ENCODE assay signal across 1 cellular context in the genomic region with DNA sequence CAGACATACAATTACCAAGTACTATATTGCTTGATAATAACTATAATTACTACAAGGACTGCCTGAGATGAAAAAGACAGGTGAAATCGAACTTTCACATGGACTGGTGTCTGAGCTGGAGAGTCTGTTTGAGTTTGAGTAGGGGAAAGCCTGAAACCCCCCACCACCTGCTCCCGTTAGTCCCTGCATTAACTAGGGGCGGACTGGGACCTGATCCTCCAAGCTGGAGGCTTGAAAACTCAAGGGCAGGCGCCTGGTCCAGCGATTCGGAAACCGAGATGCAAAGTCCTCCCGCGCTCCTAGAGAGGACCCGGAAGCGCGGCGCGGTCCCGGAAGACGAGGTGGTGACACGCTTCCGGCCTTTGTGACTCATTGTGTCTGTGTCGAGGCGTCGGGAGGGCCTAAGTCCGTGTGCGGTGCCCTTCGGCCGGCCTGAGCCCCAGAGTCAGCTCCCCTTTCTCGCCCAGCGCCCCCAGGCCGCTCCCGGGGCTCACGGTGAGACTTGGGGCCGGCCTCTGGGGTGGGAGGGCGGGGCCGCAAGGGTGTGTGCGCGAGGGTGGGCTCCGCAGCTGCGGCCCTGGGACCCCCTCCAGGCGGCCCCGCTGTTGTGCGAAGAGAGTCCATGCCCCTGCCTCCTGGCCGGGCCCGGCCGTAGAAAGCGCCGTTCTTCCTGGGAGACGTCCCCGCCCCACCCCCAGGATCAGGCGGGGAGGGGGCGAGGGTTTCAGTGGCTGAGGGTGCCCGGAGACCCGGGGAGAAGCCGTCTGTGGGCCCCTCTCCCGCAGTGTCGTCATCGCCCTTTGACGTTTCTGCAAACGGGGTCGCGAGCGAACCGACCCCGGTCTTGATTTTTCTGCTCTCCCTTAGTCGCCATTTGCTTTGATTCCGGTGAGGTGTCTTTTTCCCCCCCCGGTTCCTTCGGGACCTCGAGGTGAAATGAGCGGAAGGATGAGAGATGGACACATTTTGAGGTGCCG.
TF ChIP-seq lines count a peak whose summit lies in the region.

Gene ZKSCAN1, plus strand, starts transcription at position 365 of the 977 bp plus-strand sequence. CDS start 7,911 bp downstream, outside the sequence.

TF ChIP-seq in HepG2, 621 proteins besides CTCF, POLR2A, EP300 and RAD21 (continued from another document and continues in another):
- TF ChIP-seq NR2F2 (IDR thresholded peaks at IDR 0.05; ENCODE audit: borderline replicate concordance, low read depth), result no peak
- no peak for TF ChIP-seq KDM1A (CRISPR knock-in tag; IDR thresholded peaks at IDR 0.05)
- no peak for TF ChIP-seq ZNF407 (CRISPR knock-in tag; IDR thresholded peaks at IDR 0.05; ENCODE audit: not compliant biosample characterization)
- peak; percentile 77; the same call in 1 of the 2 replicates for TF ChIP-seq MED13 (CRISPR knock-in tag; IDR thresholded peaks at IDR 0.05)
- peak; percentile 46; the same call in 1 of the 2 replicates for TF ChIP-seq NR2C2 (CRISPR knock-in tag; IDR thresholded peaks at IDR 0.05; ENCODE audit: borderline replicate concordance)
- TF ChIP-seq IRX3 (CRISPR knock-in tag; IDR thresholded peaks at IDR 0.05; ENCODE audit: borderline replicate concordance, low read depth), result 0 out of 2 replicates have a peak, but pooled peaks have one; percentile 30
- TF ChIP-seq ZNF839 (CRISPR knock-in tag; IDR thresholded peaks at IDR 0.05; ENCODE audit: borderline replicate concordance), result no peak
- TF ChIP-seq NRL (CRISPR knock-in tag; IDR thresholded peaks at IDR 0.05; ENCODE audit: borderline replicate concordance), result peak; percentile 60; the same call in 1 of the 2 replicates
- no peak for TF ChIP-seq ZNF101 (CRISPR knock-in tag; IDR thresholded peaks at IDR 0.05; ENCODE audit: borderline replicate concordance, low read depth)
- TF ChIP-seq, protein P1, sequence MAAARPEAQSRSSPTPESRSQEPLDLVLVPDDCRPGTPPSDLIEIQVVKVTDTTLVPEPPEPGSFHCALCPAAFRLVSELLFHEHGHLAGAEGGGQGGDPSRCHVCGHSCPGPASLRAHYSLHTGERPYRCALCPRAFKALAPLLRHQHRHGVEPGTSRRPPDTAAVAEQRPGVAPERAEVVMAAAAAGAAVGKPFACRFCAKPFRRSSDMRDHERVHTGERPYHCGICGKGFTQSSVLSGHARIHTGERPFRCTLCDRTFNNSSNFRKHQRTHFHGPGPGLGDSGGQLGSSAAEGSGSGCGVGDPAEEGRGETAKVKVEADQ (CRISPR knock-in tag; IDR thresholded peaks at IDR 0.05; ENCODE audit: borderline replicate concordance), result no peak
- TF ChIP-seq, protein P2, sequence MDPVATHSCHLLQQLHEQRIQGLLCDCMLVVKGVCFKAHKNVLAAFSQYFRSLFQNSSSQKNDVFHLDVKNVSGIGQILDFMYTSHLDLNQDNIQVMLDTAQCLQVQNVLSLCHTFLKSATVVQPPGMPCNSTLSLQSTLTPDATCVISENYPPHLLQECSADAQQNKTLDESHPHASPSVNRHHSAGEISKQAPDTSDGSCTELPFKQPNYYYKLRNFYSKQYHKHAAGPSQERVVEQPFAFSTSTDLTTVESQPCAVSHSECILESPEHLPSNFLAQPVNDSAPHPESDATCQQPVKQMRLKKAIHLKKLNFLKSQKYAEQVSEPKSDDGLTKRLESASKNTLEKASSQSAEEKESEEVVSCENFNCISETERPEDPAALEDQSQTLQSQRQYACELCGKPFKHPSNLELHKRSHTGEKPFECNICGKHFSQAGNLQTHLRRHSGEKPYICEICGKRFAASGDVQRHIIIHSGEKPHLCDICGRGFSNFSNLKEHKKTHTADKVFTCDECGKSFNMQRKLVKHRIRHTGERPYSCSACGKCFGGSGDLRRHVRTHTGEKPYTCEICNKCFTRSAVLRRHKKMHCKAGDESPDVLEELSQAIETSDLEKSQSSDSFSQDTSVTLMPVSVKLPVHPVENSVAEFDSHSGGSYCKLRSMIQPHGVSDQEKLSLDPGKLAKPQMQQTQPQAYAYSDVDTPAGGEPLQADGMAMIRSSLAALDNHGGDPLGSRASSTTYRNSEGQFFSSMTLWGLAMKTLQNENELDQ (CRISPR knock-in tag; IDR thresholded peaks at IDR 0.05; ENCODE audit: borderline replicate concordance), result no peak
- peak; percentile 66; the same call in 1 of the 2 replicates for TF ChIP-seq HBP1 (CRISPR knock-in tag; IDR thresholded peaks at IDR 0.05; ENCODE audit: low read depth)
- peak; percentile 11; the same call in 1 of the 2 replicates for TF ChIP-seq NCOR1 (IDR thresholded peaks at IDR 0.05; ENCODE audit: borderline replicate concordance, low read length)
- peak; percentile 87 for TF ChIP-seq PHF20 (CRISPR knock-in tag; IDR thresholded peaks at IDR 0.05)
- TF ChIP-seq TCF7L2 (IDR thresholded peaks at IDR 0.05; ENCODE audit: low read depth, low read length), result no peak
- no peak for TF ChIP-seq KLF6 (CRISPR knock-in tag; IDR thresholded peaks at IDR 0.05)
- peak; percentile 91 for TF ChIP-seq TGIF2 (CRISPR knock-in tag; IDR thresholded peaks at IDR 0.05)
- no peak for TF ChIP-seq ZNF775 (CRISPR knock-in tag; IDR thresholded peaks at IDR 0.05; ENCODE audit: borderline replicate concordance)
- no peak for TF ChIP-seq TEAD3 (CRISPR knock-in tag; optimal IDR thresholded peaks at IDR 0.05; ENCODE audit: borderline replicate concordance)
- TF ChIP-seq, protein P3, sequence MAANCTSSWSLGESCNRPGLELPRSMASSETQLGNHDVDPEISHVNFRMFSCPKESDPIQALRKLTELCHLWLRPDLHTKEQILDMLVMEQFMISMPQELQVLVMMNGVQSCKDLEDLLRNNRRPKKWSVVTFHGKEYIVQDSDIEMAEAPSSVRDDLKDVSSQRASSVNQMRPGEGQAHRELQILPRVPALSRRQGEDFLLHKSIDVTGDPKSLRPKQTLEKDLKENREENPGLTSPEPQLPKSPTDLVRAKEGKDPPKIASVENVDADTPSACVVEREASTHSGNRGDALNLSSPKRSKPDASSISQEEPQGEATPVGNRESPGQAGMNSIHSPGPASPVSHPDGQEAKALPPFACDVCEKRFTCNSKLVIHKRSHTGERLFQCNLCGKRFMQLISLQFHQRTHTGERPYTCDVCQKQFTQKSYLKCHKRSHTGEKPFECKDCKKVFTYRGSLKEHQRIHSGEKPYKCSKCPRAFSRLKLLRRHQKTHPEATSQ (CRISPR knock-in tag; IDR thresholded peaks at IDR 0.05; ENCODE audit: borderline replicate concordance), result no peak
- no peak for TF ChIP-seq MLX (CRISPR knock-in tag; IDR thresholded peaks at IDR 0.05)
- TF ChIP-seq ZBTB2 (CRISPR knock-in tag; IDR thresholded peaks at IDR 0.05; ENCODE audit: low read depth), result no peak
- peak; percentile 83 for TF ChIP-seq MAX (IDR thresholded peaks at IDR 0.05)
- no peak for TF ChIP-seq NFATC3 (CRISPR knock-in tag; IDR thresholded peaks at IDR 0.05)
- TF ChIP-seq ZNF563 (CRISPR knock-in tag; IDR thresholded peaks at IDR 0.05), result peak; percentile 55; the same call in 1 of the 2 replicates
- TF ChIP-seq, protein P4, sequence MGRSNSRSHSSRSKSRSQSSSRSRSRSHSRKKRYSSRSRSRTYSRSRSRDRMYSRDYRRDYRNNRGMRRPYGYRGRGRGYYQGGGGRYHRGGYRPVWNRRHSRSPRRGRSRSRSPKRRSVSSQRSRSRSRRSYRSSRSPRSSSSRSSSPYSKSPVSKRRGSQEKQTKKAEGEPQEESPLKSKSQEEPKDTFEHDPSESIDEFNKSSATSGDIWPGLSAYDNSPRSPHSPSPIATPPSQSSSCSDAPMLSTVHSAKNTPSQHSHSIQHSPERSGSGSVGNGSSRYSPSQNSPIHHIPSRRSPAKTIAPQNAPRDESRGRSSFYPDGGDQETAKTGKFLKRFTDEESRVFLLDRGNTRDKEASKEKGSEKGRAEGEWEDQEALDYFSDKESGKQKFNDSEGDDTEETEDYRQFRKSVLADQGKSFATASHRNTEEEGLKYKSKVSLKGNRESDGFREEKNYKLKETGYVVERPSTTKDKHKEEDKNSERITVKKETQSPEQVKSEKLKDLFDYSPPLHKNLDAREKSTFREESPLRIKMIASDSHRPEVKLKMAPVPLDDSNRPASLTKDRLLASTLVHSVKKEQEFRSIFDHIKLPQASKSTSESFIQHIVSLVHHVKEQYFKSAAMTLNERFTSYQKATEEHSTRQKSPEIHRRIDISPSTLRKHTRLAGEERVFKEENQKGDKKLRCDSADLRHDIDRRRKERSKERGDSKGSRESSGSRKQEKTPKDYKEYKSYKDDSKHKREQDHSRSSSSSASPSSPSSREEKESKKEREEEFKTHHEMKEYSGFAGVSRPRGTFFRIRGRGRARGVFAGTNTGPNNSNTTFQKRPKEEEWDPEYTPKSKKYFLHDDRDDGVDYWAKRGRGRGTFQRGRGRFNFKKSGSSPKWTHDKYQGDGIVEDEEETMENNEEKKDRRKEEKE (IDR thresholded peaks at IDR 0.05), result no peak
